In the genomic region with DNA sequence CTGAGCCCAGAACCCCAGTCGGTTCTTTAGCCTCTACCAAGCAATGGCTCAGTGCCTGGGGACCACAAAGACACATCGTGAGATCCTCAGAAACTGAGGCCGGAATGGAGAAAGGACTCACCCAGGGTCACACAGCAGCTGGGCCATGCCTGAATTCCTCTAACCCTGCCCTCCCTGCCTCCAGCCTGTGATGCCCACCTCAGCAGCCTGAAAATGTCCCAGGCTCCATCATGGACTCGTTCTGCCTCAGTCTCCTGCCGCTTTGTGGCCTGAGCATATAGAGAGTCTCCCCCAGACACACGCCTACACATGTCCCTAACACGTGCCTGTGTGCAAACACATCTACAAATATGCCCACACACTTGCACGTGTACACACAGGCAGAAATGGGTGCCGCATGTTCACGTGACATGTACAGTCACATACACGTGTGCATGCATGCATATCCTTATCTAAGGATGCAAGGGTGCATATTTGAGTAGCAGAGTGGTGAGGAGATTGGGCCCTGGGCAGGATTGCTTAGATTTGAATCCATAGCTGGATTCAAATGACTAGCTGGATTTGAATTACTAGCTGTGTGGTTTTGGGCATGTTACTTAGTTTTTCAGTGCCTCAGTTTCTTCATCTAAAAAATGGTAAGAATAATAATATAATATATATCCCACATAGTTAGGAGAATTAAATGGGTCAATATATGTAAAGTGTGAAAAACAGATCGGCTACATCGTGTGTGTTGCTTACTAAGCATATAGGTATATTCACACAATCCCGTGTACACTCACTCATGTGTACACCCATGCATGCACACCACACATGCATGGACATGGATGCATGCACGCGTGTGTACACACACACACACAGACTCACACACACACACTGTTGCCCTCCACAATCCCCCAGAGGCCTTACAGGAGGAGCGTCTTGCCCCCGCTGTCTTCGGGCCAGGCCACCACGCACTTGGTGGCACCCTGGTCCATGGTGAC, we compare ENCODE assay signal across 25 cellular contexts. TPM values are rescaled to one million over a fixed set of nuclear protein-coding genes. Genes with fewer than 3 reads are reported as not detected.
"Had no signal": no experiment of that assay in that cellular context is flagged by ENCODE, and none has a peak within 500 bp of the region (broad histone marks: within the 10 kb centered on the region; RNA-seq: fewer than 3 reads in every experiment).

No MANE protein-coding gene starts in this region.

- H3K9me3 ChIP-seq: thoracic aorta, upper lobe of right lung had no signal

- H3K27ac ChIP-seq: skin epidermis, upper lobe of right lung had no signal

- FAIRE-seq: endometrium, frontal cortex had no signal

- H3K4me3 ChIP-seq: skin epidermis, thoracic aorta, upper lobe of right lung had no signal

- H3K27me3 ChIP-seq: upper lobe of right lung had no signal

- DNase-seq: activated CD4-positive, alpha-beta T cell treated with anti-CD3 and anti-CD28 coated beads for 1 hour; activated CD4-positive, alpha-beta T cell treated with anti-CD3 and anti-CD28 coated beads, Interleukin-2, amount 50 U/mL, for 1 hour; activated CD8-positive, alpha-beta T cell treated with anti-CD3 and anti-CD28 coated beads, Interleukin-2, amount 10 ng/mL, durations not matched to agents 7 days and 5 days; activated gamma-delta T cell; activated naive CD4-positive, alpha-beta T cell treated with anti-CD3 and anti-CD28 coated beads, Interleukin-2, amount 50 U/mL, for 16 hours; activated naive CD8-positive, alpha-beta T cell treated with anti-CD3 and anti-CD28 coated beads, Interleukin-2, amount 50 U/mL, for 24 hours; effector CD4-positive, alpha-beta T cell; head of caudate nucleus; left ventricle myocardium superior; mammary epithelial cell; midbrain; right cardiac atrium; stimulated activated CD4-positive, alpha-beta T cell treated with anti-CD3 and anti-CD28 coated beads, Interleukin-2, amount 100 ng/mL, for 24 hours; stimulated activated naive B cell treated with anti-CD40 and anti-IgM and Interleukin-4, amounts not matched to agents 10 μg/mL and 1 μg/mL and 100 μg/mL, for 72 hours; T-helper 9 cell; upper lobe of right lung had no signal

- H3K36me3 ChIP-seq: thoracic aorta, upper lobe of right lung had no signal

- ATAC-seq: stimulated activated naive B cell treated with anti-CD40 and anti-IgM and Interleukin-4, amounts not matched to agents 10 μg/mL and 1 μg/mL and 100 μg/mL, for 72 hours had no signal

RNA-seq across cellular contexts. Expression of a gene that starts 2.4 kb away (rescaled TPM):
- total RNA-seq: activated CD8-positive, alpha-beta T cell treated with anti-CD3 and anti-CD28 coated beads, Interleukin-2, amount 10 ng/mL, durations not matched to agents 7 days and 5 days; activated T-helper 1 cell treated with anti-CD3 and anti-CD28 coated beads, Interleukin-12 subunit alpha, Interleukin-12 subunit beta, Interleukin-2, Interleukin-4 antibody, amounts not matched to agents 30 ng/mL and 10 ng/mL and 1 ng/mL, durations not matched to agents 14 hours and 24 hours and 36 hours; chondrocyte; left ventricle myocardium superior; mammary epithelial cell; progenitor cell of endocrine pancreas; T-helper 1 cell treated with Interleukin-12 subunit alpha and Interleukin-12 subunit beta and Interleukin-4 antibody, amounts not matched to agents 30 ng/mL and 1 ng/mL, for 36 hours had no signal
- polyA plus RNA-seq: neural cell had no signal
